In genomic region chr3:184261270-184262165, GRCh38 we compare ENCODE assay signal across 8 cellular contexts. TPM values are rescaled to one million over a fixed set of nuclear protein-coding genes. Genes with fewer than 3 reads are reported as not detected.
DNase-seq lines count a peak whose midpoint lies in the region; ATAC-seq and TF ChIP-seq lines count a peak whose summit lies in the region.

TSS of gene CAMK2N2 (minus strand) at chr3:184261553. CDS start at chr3:184261285, 268 bp downstream.

- H3K4me3 Mint-ChIP-seq in nephron progenitor cell, result peak within 1 kb of the TSS; percentile 84

- DNase-seq in LNCaP clone FGC (ENCODE audit: low read depth) (peak; percentile 64), Panc1 (ENCODE audit: low read depth, low spot score) (no peak), fibroblast of the aortic adventitia (ENCODE audit: low read depth) (peak; percentile 18), nephron progenitor cell (peak; percentile 78), upper lobe of left lung (peak; percentile 58 to 92)
- peak; percentile 34 for DNase-seq in activated effector memory CD4-positive, alpha-beta T cell treated with Interleukin-2 at 50 U/mL for 16 hours

- TF ChIP-seq EP300 in upper lobe of left lung (IDR thresholded peaks at IDR 0.05), result no peak

- in situ Hi-C loops in Panc1 (cut with HindIII; ENCODE audit: low pct_unique_long_range_greater_than_20kb, low sequenced_read_pairs), result no loop called here

- no peak for TF ChIP-seq CTCF in GM12875 (IDR thresholded peaks at IDR 0.05; ENCODE audit: borderline replicate concordance, insufficient read depth, low read depth, low read length)
- TF ChIP-seq CTCF in LNCaP clone FGC (IDR thresholded peaks at IDR 0.05; ENCODE audit: control insufficient read depth, extremely low read depth, insufficient read depth), result no peak
- no peak for TF ChIP-seq CTCF in Panc1 (IDR thresholded peaks at IDR 0.05)
- no peak for TF ChIP-seq CTCF in fibroblast of the aortic adventitia (IDR thresholded peaks at IDR 0.05; ENCODE audit: insufficient read depth, low read length)
- no peak for TF ChIP-seq CTCF in nephron progenitor cell (IDR thresholded peaks at IDR 0.05)
- no peak for TF ChIP-seq CTCF in upper lobe of left lung (IDR thresholded peaks at IDR 0.05)

- 0 out of 2 replicates have a peak, but pooled peaks cover 4% of the 10 kb centered on the region for H3K4me1 ChIP-seq in Panc1 (ENCODE audit: control insufficient read depth, insufficient read depth, low read length)
- H3K4me1 ChIP-seq in upper lobe of left lung, result peaks cover 30 to 35% (median 32%) of the 10 kb centered on the region in 4 donors

- H3K36me3 Mint-ChIP-seq in nephron progenitor cell (ENCODE audit: low read depth), result peaks cover 8% of the 10 kb centered on the region

- H3K4me3 ChIP-seq in GM12875 (ENCODE audit: low read depth, low read length) (peak within 1 kb of the TSS; percentile 52), LNCaP clone FGC (ENCODE audit: low read depth, low read length) (peak within 1 kb of the TSS; percentile 58), Panc1 (ENCODE audit: low read depth in 2 of 2, low read length in 2 of 2) (peak within 1 kb of the TSS; percentile 47 to 54), fibroblast of the aortic adventitia (ENCODE audit: low read depth, low read length) (peak within 1 kb of the TSS; percentile 63), upper lobe of left lung (peak within 1 kb of the TSS; percentile 5 to 62 (median 52))

- H3K27ac Mint-ChIP-seq in nephron progenitor cell, result no peak within 1 kb of the TSS

- peaks cover 16% of the 10 kb centered on the region for H3K4me1 Mint-ChIP-seq in nephron progenitor cell

- H3K9me3 Mint-ChIP-seq in nephron progenitor cell, result peaks cover 13% of the 10 kb centered on the region

- no peaks in the 10 kb centered on the region for H3K36me3 ChIP-seq in Panc1 (ENCODE audit: control insufficient read depth, insufficient read depth, low read length)
- peaks cover 0 to 3% (median 0%) of the 10 kb centered on the region in 4 donors for H3K36me3 ChIP-seq in upper lobe of left lung

- H3K27me3 Mint-ChIP-seq in nephron progenitor cell (ENCODE audit: low read depth, poor library complexity), result peaks cover 92% of the 10 kb centered on the region

- H3K27me3 ChIP-seq in Panc1 (ENCODE audit: control insufficient read depth, insufficient read depth, low read length) (no peaks in the 10 kb centered on the region; the same call in 1 of the 2 replicates), upper lobe of left lung (peaks cover 0 to 32% (median 16%) of the 10 kb centered on the region in 4 donors)

- peak; percentile 89 for ATAC-seq in Panc1
- ATAC-seq in upper lobe of left lung (ENCODE audit: low FRiP score in 2 of 2), result peak; percentile 19 to 84
- ATAC-seq in GM21381 (IDR thresholded peaks at IDR 0.05; ENCODE audit: unreplicated experiment), result no peak

- 3 to 5% methylated on average over 26 to 31 of the region's 91 CpGs for WGBS in upper lobe of left lung, 2 donors

- CTCF ChIA-PET in Panc1 (lab: Charles Lee), result interaction anchor here (0.6 to 1.8 kb wide), 2 partner anchors 12 to 404 kb away, joined by 4 to 5 read pairs; partner anchors contain the start of gene EEF1AKMT4

- BruUV-seq in Panc1 (replicated peaks; lab: Mats Ljungman, UMichigan), result no TSS peak

- intact Hi-C loops in Panc1 (cut with micrococcal nuclease; ENCODE audit: unreplicated experiment), result no loop called here

- H3K9me3 ChIP-seq in Panc1 (ENCODE audit: control insufficient read depth, insufficient read depth, low read depth, low read length), result no peaks in the 10 kb centered on the region
- H3K9me3 ChIP-seq in upper lobe of left lung, result no peaks in the 10 kb centered on the region

- H3K27ac ChIP-seq in Panc1 (ENCODE audit: low read length) (no peak within 1 kb of the TSS; the same call in 1 of the 2 replicates), upper lobe of left lung (no peak within 1 kb of the TSS)

- POLR2A ChIA-PET in Panc1 (lab: Charles Lee), result interaction anchor here (0.6 kb wide), 1 partner anchor 113 kb away, joined by 6 read pairs; no protein-coding TSS in a partner anchor

- no peak for TF ChIP-seq POLR2A in upper lobe of left lung (IDR thresholded peaks at IDR 0.05)

RNA-seq across cellular contexts. Expression of gene CAMK2N2, which starts in this region (rescaled TPM):
- total RNA-seq in Panc1 (2021; ENCODE audit: unreplicated experiment) (5.7 TPM), fibroblast of the aortic adventitia (ENCODE audit: low replicate concordance) (0.09 and 0.41 TPM in 2 replicates), upper lobe of left lung (under 1 TPM in 2 of 6 donors, not detected in 4; 0.26 to 0.44 TPM)
- 4.3 TPM for polyA plus RNA-seq in Panc1 (2012; ENCODE audit: insufficient read length)

Comparison
In these comparisons a context has a peak if more than half of its experiments do, and no peak if none do; other contexts are left out.
1. Peak in DNase-seq and H3K4me3 ChIP-seq in fibroblast of the aortic adventitia; RNA of the gene not detected or under 1 TPM.
2. Peak in DNase-seq, ATAC-seq and H3K4me3 ChIP-seq in upper lobe of left lung; RNA of the gene not detected or under 1 TPM.